In the genomic region with DNA sequence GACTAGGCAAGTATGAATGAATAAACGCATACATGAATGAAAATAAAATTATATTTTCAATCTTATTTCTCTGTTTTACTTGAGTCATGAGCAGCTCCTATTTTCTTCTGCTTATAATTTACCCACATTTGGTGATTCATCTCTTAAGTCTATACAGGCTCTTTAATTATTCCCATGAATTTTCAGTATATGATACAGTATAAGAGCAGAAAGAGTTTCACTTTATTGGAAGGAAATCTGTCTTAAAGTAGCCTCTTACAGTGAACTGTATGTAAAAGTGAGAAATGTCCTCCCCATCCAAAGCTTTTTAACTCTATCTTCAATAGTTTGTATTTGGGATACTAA, we compare ENCODE assay signal across 18 cellular contexts. TPM values are rescaled to one million over a fixed set of nuclear protein-coding genes. Genes with fewer than 3 reads are reported as not detected.
DNase-seq lines count a peak whose midpoint lies in the region; ATAC-seq and TF ChIP-seq lines count a peak whose summit lies in the region.
"Had no signal": no experiment of that assay in that cellular context is flagged by ENCODE, and none has a peak within 500 bp of the region (broad histone marks: within the 10 kb centered on the region; RNA-seq: fewer than 3 reads in every experiment).

No MANE protein-coding gene starts in this region.

- intact Hi-C loops in mammary epithelial cell (cut with micrococcal nuclease), result no loop called here
- intact Hi-C loops in MCF 10A (cut with micrococcal nuclease), result no loop called here

- TF ChIP-seq CTCF in mammary epithelial cell (conservative IDR thresholded peaks at IDR 0.05 in 1 of 2, IDR thresholded peaks at IDR 0.05 in 1 of 2; ENCODE audit: extremely low read depth in 1 of 2, insufficient read depth in 1 of 2, low read depth in 1 of 2, low read length in 2 of 2), result no peak
- TF ChIP-seq CTCF in MCF 10A (IDR thresholded peaks at IDR 0.05; ENCODE audit: unreplicated experiment), result no peak
- TF ChIP-seq CTCF in smooth muscle cell (IDR thresholded peaks at IDR 0.05; ENCODE audit: borderline replicate concordance, insufficient read depth, poor library complexity, severe bottlenecking), result no peak

- H3K4me3 Mint-ChIP-seq in MCF 10A (ENCODE audit: unreplicated experiment), result no peak overlapping the region
- H3K4me3 Mint-ChIP-seq in T-cell, result no peak overlapping the region

- no peaks in the 10 kb centered on the region for H3K9me3 Mint-ChIP-seq in MCF 10A (ENCODE audit: unreplicated experiment)
- H3K9me3 Mint-ChIP-seq in T-cell, result no peaks in the 10 kb centered on the region

- no peaks in the 10 kb centered on the region for H3K9me3 ChIP-seq in mammary epithelial cell (replicated peaks; ENCODE audit: insufficient read depth, low read length)
- no peaks in the 10 kb centered on the region for H3K9me3 ChIP-seq in smooth muscle cell (replicated peaks; ENCODE audit: low read depth)
- H3K9me3 ChIP-seq: BLaER1 treated with 17β-estradiol and CSF1 and Interleukin-3, amounts not matched to agents 10 nM and 100 nM; Peyer's patch had no signal

- WGBS in mammary epithelial cell (ENCODE audit: low coverage, missing lambda C conversion rate), result 92% methylated on average over 1 of the region's 1 CpG
- 97% methylated on average over 1 of the region's 1 CpG for WGBS in smooth muscle cell (ENCODE audit: low lambda C conversion rate)

- H3K36me3 Mint-ChIP-seq in MCF 10A (ENCODE audit: insufficient read depth, unreplicated experiment), result peaks cover 73% of the 10 kb centered on the region
- H3K36me3 Mint-ChIP-seq in T-cell, result peaks cover 41% of the 10 kb centered on the region

- H3K27ac Mint-ChIP-seq in MCF 10A (ENCODE audit: low read depth, unreplicated experiment) (no peak overlapping the region), T-cell (peak overlapping the region; percentile 27 to 61)

- in situ Hi-C loops in mammary epithelial cell (cut with MboI; ENCODE audit: low sequenced_read_pairs in 2 of 2), result loop anchor here (10.0 to 25.0 kb wide), 3 partner anchors 288 to 416 kb away; a partner anchor contains a TSS

- peak overlapping the region; percentile 35 for H3K27ac ChIP-seq in mammary epithelial cell (ENCODE audit: insufficient read depth, low read depth, low read length)
- peak overlapping the region; percentile 91 for H3K27ac ChIP-seq in smooth muscle cell (ENCODE audit: low read depth)
- H3K27ac ChIP-seq: BLaER1 treated with 17β-estradiol and CSF1 and Interleukin-3, amounts not matched to agents 10 nM and 100 nM; Peyer's patch had no signal

- H3K4me2 ChIP-seq in mammary epithelial cell (ENCODE audit: insufficient read depth, low read depth, low read length) (no peak overlapping the region), smooth muscle cell (peak overlapping the region; percentile 16)
- H3K4me2 ChIP-seq: BLaER1 treated with 17β-estradiol and CSF1 and Interleukin-3, amounts not matched to agents 10 nM and 100 nM had no signal

- ATAC-seq in T-cell (replicated peaks in 1 of 4), result no peak
- no peak for ATAC-seq in HG03108 (IDR thresholded peaks at IDR 0.05; ENCODE audit: unreplicated experiment)

- POLR2A ChIA-PET in MCF 10A (lab: Yijun Ruan, JAX) (no interaction called here), T-cell (lab: Charles Lee) (interaction anchor here in 1 of 2 donors (0.7 kb wide), 1 partner anchor 10 kb away, joined by 5 read pairs; no protein-coding TSS in a partner anchor)

- no peaks in the 10 kb centered on the region for H3K27me3 ChIP-seq in mammary epithelial cell (ENCODE audit: insufficient read depth, low read length)
- H3K27me3 ChIP-seq in smooth muscle cell (ENCODE audit: low read depth), result no peaks in the 10 kb centered on the region
- H3K27me3 ChIP-seq: BLaER1 treated with 17β-estradiol and CSF1 and Interleukin-3, amounts not matched to agents 10 nM and 100 nM; Peyer's patch had no signal

- BruUV-seq in mammary epithelial cell (replicated peaks; lab: Mats Ljungman, UMichigan) (no TSS peak), MCF 10A (replicated peaks; lab: Mats Ljungman, UMichigan) (no TSS peak)

- CTCF ChIA-PET in mammary epithelial cell (lab: Charles Lee; ENCODE audit: low non-redundant PET), result no interaction called here
- CTCF ChIA-PET in MCF 10A (lab: Yijun Ruan, JAX), result interaction anchor here (0.6 to 3.8 kb wide), 14 partner anchors 9 to 1525 kb away, joined by 3 to 32 read pairs (median 5); a partner anchor contains a TSS
- CTCF ChIA-PET in T-cell (lab: Charles Lee), result interaction anchor here (0.6 to 2.4 kb wide), 2 partner anchors 11 to 159 kb away, joined by 7 read pairs; no protein-coding TSS in a partner anchor

- peaks cover 6% of the 10 kb centered on the region for H3K4me1 Mint-ChIP-seq in MCF 10A (ENCODE audit: insufficient read depth, unreplicated experiment)
- peaks cover 7 to 15% (median 11%) of the 10 kb centered on the region in 3 donors for H3K4me1 Mint-ChIP-seq in T-cell

- H3K36me3 ChIP-seq in mammary epithelial cell (ENCODE audit: insufficient read depth, low read length) (peaks cover 25% of the 10 kb centered on the region), smooth muscle cell (ENCODE audit: low read depth) (peaks cover 13% of the 10 kb centered on the region)

- H3K79me2 ChIP-seq in mammary epithelial cell (ENCODE audit: insufficient read depth, low read length) (no peaks in the 10 kb centered on the region), smooth muscle cell (ENCODE audit: low read depth) (no peaks in the 10 kb centered on the region)

- H3F3A ChIP-seq in smooth muscle cell (ENCODE audit: low read depth), result no peaks in the 10 kb centered on the region

- H2AFZ ChIP-seq in mammary epithelial cell (ENCODE audit: low read depth, low read length) (no peak overlapping the region), smooth muscle cell (ENCODE audit: low read depth) (no peak overlapping the region)

- dilution Hi-C loops in mammary epithelial cell (cut with HindIII; ENCODE audit: low sequenced_read_pairs), result loop anchor here (10.0 kb wide), 1 partner anchor 188 kb away; a partner anchor contains a TSS

- H3K4me3 ChIP-seq in mammary epithelial cell (replicated peaks in 1 of 3; ENCODE audit: insufficient read depth in 1 of 3, low read depth in 2 of 3, low read length in 3 of 3), result no peak overlapping the region
- H3K4me3 ChIP-seq in smooth muscle cell, result no peak overlapping the region
- H3K4me3 ChIP-seq: BLaER1 treated with 17β-estradiol and CSF1 and Interleukin-3, amounts not matched to agents 10 nM and 100 nM; Peyer's patch had no signal

- DNase-seq in mammary epithelial cell (no peak), MCF 10A (ENCODE audit: unreplicated experiment) (no peak), T-cell (no peak), fibroblast of peridontal ligament (ENCODE audit: extremely low read depth) (peak; percentile 35), smooth muscle cell (lab: John Stamatoyannopoulos, UW; ENCODE audit: unreplicated experiment) (no peak), T-helper 1 cell (no peak)
- no peak for DNase-seq in stimulated activated CD4-positive, alpha-beta T cell treated with anti-CD3 and anti-CD28 coated beads, Interleukin-4, amount 100 ng/mL, for 24 hours
- DNase-seq: DND-41, GF-D8, GOT3, MV-4-11, NCI-H1417, NCI-H2029, NCI-H510A treated with DMSO at 0.1 percent for 48 hours, Peyer's patch, Right ventricle myocardium superior had no signal

- H3K9ac ChIP-seq in mammary epithelial cell (ENCODE audit: insufficient read depth, low read length) (no peak overlapping the region), smooth muscle cell (ENCODE audit: low read depth) (peak overlapping the region; percentile 68)
- H3K9ac ChIP-seq: BLaER1 treated with 17β-estradiol and CSF1 and Interleukin-3, amounts not matched to agents 10 nM and 100 nM had no signal

- H4K20me1 ChIP-seq in mammary epithelial cell (ENCODE audit: insufficient read depth, low read length) (peaks cover 2% of the 10 kb centered on the region), smooth muscle cell (ENCODE audit: low read depth) (no peaks in the 10 kb centered on the region)

- H3K27me3 Mint-ChIP-seq in MCF 10A (ENCODE audit: insufficient read depth, unreplicated experiment) (no peaks in the 10 kb centered on the region), T-cell (no peaks in the 10 kb centered on the region)

- H3K4me1 ChIP-seq in mammary epithelial cell (ENCODE audit: insufficient read depth, low read length) (peaks cover 8% of the 10 kb centered on the region), smooth muscle cell (ENCODE audit: low read depth) (no peaks in the 10 kb centered on the region)
- H3K4me1 ChIP-seq: Peyer's patch had no signal

RNA-seq across cellular contexts. Expression of a gene that starts 50.8 kb away (rescaled TPM):
- total RNA-seq in mammary epithelial cell, result 100 to 1,000 TPM; 101 to 121 TPM
- 57.2 TPM for polyA plus RNA-seq in mammary epithelial cell
- 178 TPM for polyA minus RNA-seq in mammary epithelial cell
- total RNA-seq in MCF 10A (2022), result 110 and 119 TPM in 2 replicates
- total RNA-seq in T-cell, result 10 to 100 TPM; 48.5 to 65.0 (median 56.8) TPM
- total RNA-seq in smooth muscle cell, result 235 and 266 TPM in 2 replicates
- polyA plus RNA-seq in smooth muscle cell, result 167 and 178 TPM in 2 replicates
